Comparison of ENCODE assay signal across 12 cellular contexts in the genomic region with DNA sequence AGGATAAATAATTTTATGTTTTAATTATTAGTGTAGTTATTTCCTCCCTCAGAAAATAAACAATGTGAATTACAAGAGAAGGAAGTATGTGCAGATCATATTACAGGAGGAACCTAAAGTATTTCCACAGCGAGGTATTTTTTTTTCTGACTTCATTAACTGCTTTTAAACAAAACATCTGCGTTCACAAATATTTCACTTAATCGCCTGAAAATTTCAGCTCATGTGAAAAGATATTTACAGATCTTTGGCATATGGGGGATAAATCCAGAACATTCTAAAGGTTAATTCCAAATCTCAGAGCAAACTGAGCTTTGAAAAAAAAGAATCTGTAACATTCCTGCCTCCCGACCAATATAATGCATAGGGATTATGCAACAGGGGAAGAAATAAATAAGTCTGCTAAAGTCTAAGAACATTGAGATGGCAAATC. TPM values are rescaled to one million over a fixed set of nuclear protein-coding genes. Genes with fewer than 3 reads are reported as not detected.
DNase-seq lines count a peak whose midpoint lies in the region; ATAC-seq, FAIRE-seq and TF ChIP-seq lines count a peak whose summit lies in the region.
"Had no signal": no experiment of that assay in that cellular context is flagged by ENCODE, and none has a peak within 500 bp of the region (broad histone marks: within the 10 kb centered on the region; RNA-seq: fewer than 3 reads in every experiment).

No MANE protein-coding gene starts in this region.

- no peak overlapping the region for H2BK12ac ChIP-seq in trophoblast cell (ENCODE audit: low read length)

- FAIRE-seq in H54 (lab: Jason Lieb, UNC): no peak

- H3K4me1 ChIP-seq in RWPE2 (ENCODE audit: insufficient read depth, poor library complexity, severe bottlenecking) (peaks cover 31% of the 10 kb centered on the region), trophoblast cell (ENCODE audit: control insufficient read depth in 1 of 2, insufficient read depth in 2 of 2, low read length in 2 of 2) (no peaks in the 10 kb centered on the region)

- DNase-seq in Calu3 (no peak), RWPE2 (ENCODE audit: low spot score) (no peak), fibroblast of pulmonary artery (ENCODE audit: low read depth) (peak; percentile 69), trophoblast cell (peak in 1 of 2 donors; percentile 58), hepatic stellate cell (ENCODE audit: low spot score) (no peak), H54 (ENCODE audit: insufficient read length, low spot score) (no peak)
- no peak for DNase-seq in stimulated activated naive B cell treated with anti-CD40 and anti-IgM and Interleukin-4, amounts not matched to agents 10 μg/mL and 1 μg/mL and 100 μg/mL, for 72 hours
- DNase-seq in activated CD4-positive, alpha-beta memory T cell treated with anti-CD3 and anti-CD28 coated beads for 36 hours: no peak
- DNase-seq: activated naive CD4-positive, alpha-beta T cell treated with Interleukin-2 at 50 U/mL for 16 hours; DMS79 treated with DMSO at 0.1 percent for 48 hours had no signal

- no peak overlapping the region for H2BK120ac ChIP-seq in trophoblast cell (ENCODE audit: insufficient read depth, low read length, poor library complexity)

- TF ChIP-seq POLR2A in H54 (IDR thresholded peaks at IDR 0.05; ENCODE audit: low read depth, low read length): no peak

- H3K4me1 Mint-ChIP-seq in Calu3 (ENCODE audit: low read depth, unreplicated experiment): peaks cover 19% of the 10 kb centered on the region
- peaks cover 0 to 2% of the 10 kb centered on the region in 2 donors for H3K4me1 Mint-ChIP-seq in stimulated activated naive B cell treated with anti-CD40 and anti-IgM and Interleukin-4, amounts not matched to agents 10 μg/mL and 1 μg/mL and 100 μg/mL, for 72 hours
- no peaks in the 10 kb centered on the region for H3K4me1 Mint-ChIP-seq in activated CD4-positive, alpha-beta memory T cell treated with anti-CD3 and anti-CD28 coated beads for 36 hours (ENCODE audit: low read depth)

- POLR2A ChIA-PET in activated CD4-positive, alpha-beta memory T cell treated with anti-CD3 and anti-CD28 coated beads for 36 hours (lab: Charles Lee): no interaction called here

- no peaks in the 10 kb centered on the region for H3K27me3 Mint-ChIP-seq in Calu3 (ENCODE audit: unreplicated experiment)
- no peaks in the 10 kb centered on the region for H3K27me3 Mint-ChIP-seq in stimulated activated naive B cell treated with anti-CD40 and anti-IgM and Interleukin-4, amounts not matched to agents 10 μg/mL and 1 μg/mL and 100 μg/mL, for 72 hours
- no peaks in the 10 kb centered on the region for H3K27me3 Mint-ChIP-seq in activated CD4-positive, alpha-beta memory T cell treated with anti-CD3 and anti-CD28 coated beads for 36 hours
- H3K27me3 Mint-ChIP-seq: memory B cell had no signal

- no TSS peak for BruUV-seq in Calu3 (replicated peaks; lab: Mats Ljungman, UMichigan)

- no peaks in the 10 kb centered on the region for H3K9me3 Mint-ChIP-seq in Calu3 (ENCODE audit: low read depth, unreplicated experiment)
- no peaks in the 10 kb centered on the region for H3K9me3 Mint-ChIP-seq in stimulated activated naive B cell treated with anti-CD40 and anti-IgM and Interleukin-4, amounts not matched to agents 10 μg/mL and 1 μg/mL and 100 μg/mL, for 72 hours
- no peaks in the 10 kb centered on the region for H3K9me3 Mint-ChIP-seq in activated CD4-positive, alpha-beta memory T cell treated with anti-CD3 and anti-CD28 coated beads for 36 hours
- H3K9me3 Mint-ChIP-seq: memory B cell had no signal

- H3K4me2 ChIP-seq in trophoblast cell (ENCODE audit: low read length): peak overlapping the region; percentile 24
- H3K4me2 ChIP-seq: KMS-11 had no signal

- no peak overlapping the region for H4K91ac ChIP-seq in trophoblast cell (ENCODE audit: low read depth, low read length)

- peak overlapping the region; percentile 17 for H3K27ac Mint-ChIP-seq in Calu3 (ENCODE audit: unreplicated experiment)
- H3K27ac Mint-ChIP-seq in stimulated activated naive B cell treated with anti-CD40 and anti-IgM and Interleukin-4, amounts not matched to agents 10 μg/mL and 1 μg/mL and 100 μg/mL, for 72 hours: no peak overlapping the region
- H3K27ac Mint-ChIP-seq in activated CD4-positive, alpha-beta memory T cell treated with anti-CD3 and anti-CD28 coated beads for 36 hours: no peak overlapping the region
- H3K27ac Mint-ChIP-seq: memory B cell had no signal

- CTCF ChIA-PET in Calu3 (lab: Charles Lee): interaction anchor here (1.1 to 3.3 kb wide), 5 partner anchors 31 to 91 kb away, joined by 3 to 13 read pairs (median 4); no protein-coding TSS in a partner anchor
- CTCF ChIA-PET in activated CD4-positive, alpha-beta memory T cell treated with anti-CD3 and anti-CD28 coated beads for 36 hours (lab: Charles Lee): interaction anchor here (1.6 to 2.9 kb wide), 2 partner anchors 90 to 236 kb away, joined by 5 to 9 read pairs; partner anchors contain the start of gene CNNM2

- H3K4ac ChIP-seq in trophoblast cell (ENCODE audit: low read depth, low read length): no peak overlapping the region

- no peaks in the 10 kb centered on the region for H3K79me2 ChIP-seq in trophoblast cell (ENCODE audit: control insufficient read depth, insufficient read depth, low read length, poor library complexity)

- no peak overlapping the region for H2AFZ ChIP-seq in trophoblast cell (ENCODE audit: insufficient read depth, low read length, poor library complexity)

- H3K23ac ChIP-seq in trophoblast cell (ENCODE audit: low read length): no peak overlapping the region

- no peak overlapping the region for H3K9ac ChIP-seq in trophoblast cell (ENCODE audit: low read length)
- H3K9ac ChIP-seq: KMS-11 had no signal

- ATAC-seq in RWPE2 (ENCODE audit: low read depth): peak; percentile 60; the same call in 1 of the 3 replicates
- no peak for ATAC-seq in stimulated activated naive B cell treated with anti-CD40 and anti-IgM and Interleukin-4, amounts not matched to agents 10 μg/mL and 1 μg/mL and 100 μg/mL, for 72 hours (replicated peaks)

- no peak overlapping the region for H3K14ac ChIP-seq in trophoblast cell (ENCODE audit: low read length)

- no peaks in the 10 kb centered on the region for H3K27me3 ChIP-seq in RWPE2 (ENCODE audit: insufficient read depth, poor library complexity, severe bottlenecking)
- H3K27me3 ChIP-seq in trophoblast cell (ENCODE audit: insufficient read depth, low read length): no peaks in the 10 kb centered on the region

- no peak overlapping the region for H2AK5ac ChIP-seq in trophoblast cell (ENCODE audit: low read length)

- H3K36me3 ChIP-seq in RWPE2 (ENCODE audit: low read depth) (peaks cover 52% of the 10 kb centered on the region), trophoblast cell (ENCODE audit: control insufficient read depth in 1 of 2, insufficient read depth in 2 of 2, low read length in 2 of 2) (peaks cover 0 to 12% of the 10 kb centered on the region in 2 experiments)

- H4K12ac ChIP-seq in trophoblast cell (ENCODE audit: low read depth, low read length): no peak overlapping the region

- no CpG with 5 or more reads among the region's 4 CpGs for WGBS in trophoblast cell (ENCODE audit: extremely low coverage, insufficient coverage, insufficient read length)

- H3K18ac ChIP-seq in trophoblast cell (ENCODE audit: low read length): no peak overlapping the region

- H2BK5ac ChIP-seq in trophoblast cell (ENCODE audit: low read depth, low read length, poor library complexity): no peak overlapping the region

- peaks cover 14% of the 10 kb centered on the region for H3K36me3 Mint-ChIP-seq in Calu3 (ENCODE audit: insufficient read depth, unreplicated experiment)
- peaks cover 13 to 36% of the 10 kb centered on the region in 2 donors for H3K36me3 Mint-ChIP-seq in stimulated activated naive B cell treated with anti-CD40 and anti-IgM and Interleukin-4, amounts not matched to agents 10 μg/mL and 1 μg/mL and 100 μg/mL, for 72 hours
- H3K36me3 Mint-ChIP-seq in activated CD4-positive, alpha-beta memory T cell treated with anti-CD3 and anti-CD28 coated beads for 36 hours: peaks cover 12% of the 10 kb centered on the region

- TF ChIP-seq CTCF in Calu3 (IDR thresholded peaks at IDR 0.05; ENCODE audit: unreplicated experiment) (no peak), RWPE2 (IDR thresholded peaks at IDR 0.05; ENCODE audit: poor library complexity, severe bottlenecking) (no peak), fibroblast of pulmonary artery (IDR thresholded peaks at IDR 0.05; ENCODE audit: low read length, missing control alignments) (no peak)

- intact Hi-C loops in Calu3 (cut with micrococcal nuclease; ENCODE audit: unreplicated experiment): no loop called here
- intact Hi-C loops in activated CD4-positive, alpha-beta memory T cell treated with anti-CD3 and anti-CD28 coated beads for 36 hours (cut with micrococcal nuclease): no loop called here

- no peak overlapping the region for H4K8ac ChIP-seq in trophoblast cell (ENCODE audit: low read depth, low read length)

- H3K9me3 ChIP-seq in RWPE2 (ENCODE audit: severe bottlenecking): no peaks in the 10 kb centered on the region
- H3K9me3 ChIP-seq in trophoblast cell (ENCODE audit: insufficient read depth, low read depth, low read length): no peaks in the 10 kb centered on the region

- peak overlapping the region; percentile 61 for H3K27ac ChIP-seq in RWPE2 (ENCODE audit: poor library complexity, severe bottlenecking)
- H3K27ac ChIP-seq in trophoblast cell (ENCODE audit: low read depth, low read length): no peak overlapping the region
- H3K27ac ChIP-seq: KMS-11 had no signal

- H3K4me3 ChIP-seq in RWPE2 (ENCODE audit: severe bottlenecking) (no peak overlapping the region), fibroblast of pulmonary artery (replicated peaks; ENCODE audit: low read depth, low read length) (peak overlapping the region; percentile 46), trophoblast cell (ENCODE audit: low read depth, low read length) (no peak overlapping the region)

- H3K79me1 ChIP-seq in trophoblast cell (ENCODE audit: low read length): peaks cover 2% of the 10 kb centered on the region

- H3K4me3 Mint-ChIP-seq in Calu3 (ENCODE audit: low read depth, unreplicated experiment): peak overlapping the region; percentile 21
- H3K4me3 Mint-ChIP-seq in stimulated activated naive B cell treated with anti-CD40 and anti-IgM and Interleukin-4, amounts not matched to agents 10 μg/mL and 1 μg/mL and 100 μg/mL, for 72 hours: no peak overlapping the region
- no peak overlapping the region for H3K4me3 Mint-ChIP-seq in activated CD4-positive, alpha-beta memory T cell treated with anti-CD3 and anti-CD28 coated beads for 36 hours
- H3K4me3 Mint-ChIP-seq: memory B cell had no signal

RNA-seq across cellular contexts. Expression of gene NT5C2, which starts 39.3 kb away (rescaled TPM):
- total RNA-seq in Calu3 (2022): 70.0 and 75.8 TPM in 2 replicates
- polyA plus RNA-seq in trophoblast cell (2013): 62.0 and 62.9 TPM in 2 replicates
- total RNA-seq in activated CD4-positive, alpha-beta memory T cell treated with anti-CD3 and anti-CD28 coated beads for 36 hours: 10 to 100 TPM; 46.6 to 50.1 TPM
